Comparison of ENCODE assay signal across 8 cellular contexts in the genomic region with DNA sequence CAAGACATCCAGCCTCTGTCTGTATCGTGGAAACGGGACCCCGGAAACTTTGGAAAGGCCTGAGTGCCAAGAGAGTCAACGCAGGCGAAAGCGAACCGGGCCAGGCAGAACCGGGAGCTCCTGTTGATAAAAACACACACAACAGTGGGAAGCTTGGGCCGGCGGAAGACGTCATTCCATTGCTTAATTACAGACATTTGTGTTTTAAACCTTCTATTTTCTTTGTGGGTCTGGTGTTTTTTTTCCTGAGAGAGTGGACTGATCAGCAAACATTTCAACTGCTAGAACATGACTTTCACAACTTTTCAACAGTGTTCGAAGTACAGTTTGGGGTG. TPM values are rescaled to one million over a fixed set of nuclear protein-coding genes. Genes with fewer than 3 reads are reported as not detected.
DNase-seq lines count a peak whose midpoint lies in the region; ATAC-seq and TF ChIP-seq lines count a peak whose summit lies in the region.

No MANE protein-coding gene starts in this region.

- H3K27ac Mint-ChIP-seq in CD8-positive, alpha-beta T cell = peak overlapping the region; percentile 91

- no peaks in the 10 kb centered on the region for H3K27me3 Mint-ChIP-seq in CD8-positive, alpha-beta T cell (ENCODE audit: low read depth)

- no peaks in the 10 kb centered on the region for H3K9me3 ChIP-seq in CD8-positive, alpha-beta T cell (ENCODE audit: low read length)
- no peaks in the 10 kb centered on the region for H3K9me3 ChIP-seq in SJSA1 (replicated peaks)
- no peaks in the 10 kb centered on the region for H3K9me3 ChIP-seq in ovary

- 3 to 10% (median 5%) methylated on average over 12 of the region's 12 CpGs for WGBS in ovary, 3 donors

- TF ChIP-seq POLR2A in ovary (IDR thresholded peaks at IDR 0.05) = no peak

- TF ChIP-seq CTCF in CD8-positive, alpha-beta T cell (IDR thresholded peaks at IDR 0.05) = no peak
- no peak for TF ChIP-seq CTCF in fibroblast of villous mesenchyme (IDR thresholded peaks at IDR 0.05; ENCODE audit: insufficient read depth, low read depth, low read length)
- no peak for TF ChIP-seq CTCF in ovary (IDR thresholded peaks at IDR 0.05)

- no peaks in the 10 kb centered on the region for H3K36me3 ChIP-seq in CD8-positive, alpha-beta T cell (ENCODE audit: insufficient read depth, low read length)
- H3K36me3 ChIP-seq in SJSA1 = no peaks in the 10 kb centered on the region
- no peaks in the 10 kb centered on the region for H3K36me3 ChIP-seq in ovary

- POLR2A ChIA-PET in CD8-positive, alpha-beta T cell (lab: Charles Lee) = interaction anchor here (0.7 to 1.9 kb wide), 8 partner anchors 11 to 49 kb away, joined by 3 to 8 read pairs (median 4); partner anchors contain the start of gene UBALD2

- H3K27ac ChIP-seq in CD8-positive, alpha-beta T cell (ENCODE audit: low read depth, low read length) = peak overlapping the region; percentile 49
- no peak overlapping the region for H3K27ac ChIP-seq in SJSA1
- H3K27ac ChIP-seq in ovary = no peak overlapping the region

- H3K4me1 Mint-ChIP-seq in CD8-positive, alpha-beta T cell (ENCODE audit: low read depth) = peaks cover 59% of the 10 kb centered on the region

- no peak for TF ChIP-seq EP300 in ovary (IDR thresholded peaks at IDR 0.05)

- no peak for ATAC-seq in CD8-positive, alpha-beta T cell
- no peak for ATAC-seq in GM19328 (IDR thresholded peaks at IDR 0.05; ENCODE audit: unreplicated experiment)
- no peak for ATAC-seq in GM21723 (IDR thresholded peaks at IDR 0.05; ENCODE audit: unreplicated experiment)

- DNase-seq in CD8-positive, alpha-beta T cell = no peak
- DNase-seq in SJSA1 (ENCODE audit: low read depth in 1 of 2, low spot score in 2 of 2) = peak in 1 of 2 experiments; percentile 46
- peak; percentile 56 for DNase-seq in fibroblast of villous mesenchyme (ENCODE audit: low read depth)
- peak; percentile 29 to 69 (median 49) for DNase-seq in ovary
- DNase-seq in NCI-H82 treated with DMSO at 0.1 percent for 48 hours (lab: John Stamatoyannopoulos, UW; ENCODE audit: unreplicated experiment) = no peak
- no peak for DNase-seq in NCI-H1930 (lab: John Stamatoyannopoulos, UW)

- intact Hi-C loops in CD8-positive, alpha-beta T cell (cut with DNase I, micrococcal nuclease) = loop anchor here (1.0 to 2.0 kb wide), 2 partner anchors 11 to 16 kb away; no protein-coding TSS in a partner anchor
- intact Hi-C loops in ovary (cut with DNase I) = no loop called here

- peak overlapping the region; percentile 87 for H3K4me3 Mint-ChIP-seq in CD8-positive, alpha-beta T cell

- peaks cover 2% of the 10 kb centered on the region for H3K36me3 Mint-ChIP-seq in CD8-positive, alpha-beta T cell

- CTCF ChIA-PET in CD8-positive, alpha-beta T cell (lab: Charles Lee) = interaction anchor here (0.8 to 1.3 kb wide), 7 partner anchors 23 to 115 kb away, joined by 3 to 4 read pairs (median 3); no protein-coding TSS in a partner anchor

- H3K27me3 ChIP-seq in CD8-positive, alpha-beta T cell (ENCODE audit: insufficient read depth, low read length) = no peaks in the 10 kb centered on the region
- H3K27me3 ChIP-seq in SJSA1 (replicated peaks) = peaks cover 14% of the 10 kb centered on the region
- H3K27me3 ChIP-seq in ovary = no peaks in the 10 kb centered on the region

- H3K4me3 ChIP-seq in CD8-positive, alpha-beta T cell (ENCODE audit: low read depth, low read length) = peak overlapping the region; percentile 77
- H3K4me3 ChIP-seq in SJSA1 (peak overlapping the region; percentile 46), fibroblast of villous mesenchyme (ENCODE audit: low read depth, low read length) (peak overlapping the region; percentile 71), ovary (peak overlapping the region; percentile 46)

- peaks cover 1% of the 10 kb centered on the region for H3K9me3 Mint-ChIP-seq in CD8-positive, alpha-beta T cell

- H3K4me1 ChIP-seq in CD8-positive, alpha-beta T cell (ENCODE audit: insufficient read depth, low read length) = peaks cover 58% of the 10 kb centered on the region
- H3K4me1 ChIP-seq in SJSA1 (replicated peaks) (peaks cover 19% of the 10 kb centered on the region), ovary (ENCODE audit: insufficient read depth) (no peaks in the 10 kb centered on the region)

RNA-seq across cellular contexts. Expression of gene RNF157, which starts 0.9 kb away (rescaled TPM):
- 10 to 100 TPM; 22.3 to 25.5 TPM for total RNA-seq in CD8-positive, alpha-beta T cell
- total RNA-seq in SJSA1 (2014; rRNA removed; shearing (Covaris generic)) = 4.6 and 9.4 TPM in 2 replicates
- total RNA-seq in fibroblast of villous mesenchyme = 4.7 and 10.0 TPM in 2 replicates
- total RNA-seq in ovary = 1 to 10 TPM; 1.3 to 4.3 (median 2.6) TPM
- polyA plus RNA-seq in ovary = 1 to 10 TPM; 1.4 to 1.9 TPM

RNA-seq across cellular contexts. Expression of gene UBALD2, which starts 24.0 kb away (rescaled TPM):
- 100 to 1,000 TPM; 241 to 249 TPM for total RNA-seq in CD8-positive, alpha-beta T cell
- 7.6 and 13.7 TPM in 2 replicates for total RNA-seq in SJSA1 (2014; rRNA removed; shearing (Covaris generic))
- 5.5 and 5.6 TPM in 2 replicates for total RNA-seq in fibroblast of villous mesenchyme
- total RNA-seq in ovary = 10 to 100 TPM in 6 of 7 donors, 1 to 10 TPM in 1; 6.8 to 21.9 (median 14.4) TPM
- 10 to 100 TPM in 1 of 2 donors, 1 to 10 TPM in 1; 3.6 to 13.9 TPM for polyA plus RNA-seq in ovary

Comparison
In these comparisons a context has a peak if more than half of its experiments do, and no peak if none do; other contexts are left out.
1. DNase-seq: peak in fibroblast of villous mesenchyme (single experiment) and ovary (5 of 5); none in CD8-positive, alpha-beta T cell (0 of 7), NCI-H82 treated with DMSO at 0.1 percent for 48 hours (single experiment) and NCI-H1930 (0 of 2).
2. RNA of gene UBALD2, which starts 24.0 kb away (total RNA-seq): 241 to 249 TPM in CD8-positive, alpha-beta T cell; 6.8 to 21.9 TPM in ovary, 7.6 to 13.7 TPM in SJSA1 and 5.5 to 5.6 TPM in fibroblast of villous mesenchyme; every median in the first group is over 10 times any median in the second.
3. intact Hi-C loops: an anchor here in CD8-positive, alpha-beta T cell (1.0 to 2.0 kb wide); none called in ovary.
4. Peak in every context shown above with its lines, with median percentiles within 50 percentile points of each other: H3K4me3 ChIP-seq.